In the genomic region with DNA sequence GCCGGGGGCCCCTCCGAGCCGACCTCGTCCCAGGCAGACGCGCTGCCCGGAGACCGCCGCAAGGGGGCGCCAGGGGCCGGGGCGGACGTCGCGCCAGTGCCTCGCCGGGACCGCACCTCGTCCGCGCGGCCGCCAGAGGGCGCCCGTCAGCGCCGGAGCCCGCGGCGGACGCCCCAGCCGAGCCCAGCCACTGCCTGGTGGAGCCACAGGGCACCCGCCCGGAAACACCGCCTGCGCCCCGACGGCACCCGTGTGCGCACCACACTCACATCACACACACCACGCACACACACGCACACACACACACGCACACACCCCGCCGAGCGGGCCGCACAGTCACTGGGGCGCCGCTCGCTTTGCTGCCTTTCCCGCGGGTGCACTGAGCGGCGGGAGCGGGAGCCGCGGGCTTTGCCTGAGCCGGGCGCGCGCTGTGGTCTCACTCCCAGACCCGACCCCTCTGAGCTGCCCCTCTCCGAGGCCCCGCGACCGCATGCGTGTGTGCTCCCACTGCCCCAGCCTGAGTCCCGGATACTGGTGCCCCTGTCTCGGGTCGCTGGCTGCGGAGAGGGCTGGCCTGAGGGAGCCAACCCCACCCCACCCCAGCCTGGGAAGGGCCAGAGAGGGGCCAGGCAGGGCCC, we compare ENCODE assay signal across 9 cellular contexts.
DNase-seq lines count a peak whose midpoint lies in the region; ATAC-seq and TF ChIP-seq lines count a peak whose summit lies in the region.
"Had no signal": no experiment of that assay in that cellular context is flagged by ENCODE, and none has a peak within 500 bp of the region (broad histone marks: within the 10 kb centered on the region; RNA-seq: fewer than 3 reads in every experiment).

No MANE protein-coding gene starts in this region.

- H3K9me3 ChIP-seq in thyroid gland = no peaks in the 10 kb centered on the region

- H3K4me3 ChIP-seq in thyroid gland (replicated peaks in 1 of 3) = peak overlapping the region in 1 of 3 donors; percentile 26

- H3K27me3 Mint-ChIP-seq in activated CD8-positive, alpha-beta memory T cell treated with anti-CD3 and anti-CD28 coated beads, Interleukin-2, amount 10 ng/mL, durations not matched to agents 7 days and 5 days = peaks cover 22% of the 10 kb centered on the region
- peaks cover 41% of the 10 kb centered on the region for H3K27me3 Mint-ChIP-seq in neural crest cell (ENCODE audit: low read depth)

- peak overlapping the region; percentile 37 for H3K4me3 Mint-ChIP-seq in activated CD8-positive, alpha-beta memory T cell treated with anti-CD3 and anti-CD28 coated beads, Interleukin-2, amount 10 ng/mL, durations not matched to agents 7 days and 5 days
- peak overlapping the region; percentile 61 for H3K4me3 Mint-ChIP-seq in neural crest cell
- H3K4me3 Mint-ChIP-seq: CD8-positive, alpha-beta memory T cell had no signal

- H3K36me3 Mint-ChIP-seq in activated CD8-positive, alpha-beta memory T cell treated with anti-CD3 and anti-CD28 coated beads, Interleukin-2, amount 10 ng/mL, durations not matched to agents 7 days and 5 days = no peaks in the 10 kb centered on the region
- no peaks in the 10 kb centered on the region for H3K36me3 Mint-ChIP-seq in neural crest cell (ENCODE audit: low read depth)
- H3K36me3 Mint-ChIP-seq: CD8-positive, alpha-beta memory T cell had no signal

- H3K27ac Mint-ChIP-seq in activated CD8-positive, alpha-beta memory T cell treated with anti-CD3 and anti-CD28 coated beads, Interleukin-2, amount 10 ng/mL, durations not matched to agents 7 days and 5 days = no peak overlapping the region
- H3K27ac Mint-ChIP-seq in neural crest cell (ENCODE audit: unreplicated experiment) = no peak overlapping the region
- H3K27ac Mint-ChIP-seq: CD8-positive, alpha-beta memory T cell had no signal

- no peaks in the 10 kb centered on the region for H3K27me3 ChIP-seq in thyroid gland

- TF ChIP-seq CTCF in neural crest cell (conservative IDR thresholded peaks at IDR 0.05) = peak; percentile 97
- TF ChIP-seq CTCF in thyroid gland (IDR thresholded peaks at IDR 0.05) = peak; percentile 12 to 100 (median 88)

- H3K27ac ChIP-seq in thyroid gland = no peak overlapping the region

- H3K4me1 Mint-ChIP-seq in activated CD8-positive, alpha-beta memory T cell treated with anti-CD3 and anti-CD28 coated beads, Interleukin-2, amount 10 ng/mL, durations not matched to agents 7 days and 5 days = no peaks in the 10 kb centered on the region
- peaks cover 37% of the 10 kb centered on the region for H3K4me1 Mint-ChIP-seq in neural crest cell

- H3K36me3 ChIP-seq in thyroid gland = no peaks in the 10 kb centered on the region

- no peak for TF ChIP-seq POLR2A in thyroid gland (IDR thresholded peaks at IDR 0.05)

- 0% methylated on average over 4 of the region's 71 CpGs; no CpG with 5 or more reads in 1 of the 2 donors for WGBS in thyroid gland, 2 donors

- H3K4me1 ChIP-seq in thyroid gland = peaks cover 4 to 5% of the 10 kb centered on the region in 2 donors

- peak; percentile 43 to 77 (median 77) for DNase-seq in NCI-H1417 (lab: John Stamatoyannopoulos, UW)
- DNase-seq in NCI-H1417 treated with DMSO at 0.1 percent for 48 hours (lab: John Stamatoyannopoulos, UW) = no peak
- peak; percentile 33 for DNase-seq in NCI-H146 (lab: John Stamatoyannopoulos, UW)
- DNase-seq in activated CD8-positive, alpha-beta memory T cell treated with anti-CD3 and anti-CD28 coated beads, Interleukin-2, amount 10 ng/mL, durations not matched to agents 7 days and 5 days = peak; percentile 72
- peak; percentile 9 for DNase-seq in fibroblast of the conjunctiva (ENCODE audit: low read depth)
- DNase-seq in neural crest cell (ENCODE audit: low read depth, low spot score) = peak; percentile 86
- DNase-seq in thyroid gland = peak; percentile 65 to 66

- no peaks in the 10 kb centered on the region for H3K9me3 Mint-ChIP-seq in activated CD8-positive, alpha-beta memory T cell treated with anti-CD3 and anti-CD28 coated beads, Interleukin-2, amount 10 ng/mL, durations not matched to agents 7 days and 5 days (ENCODE audit: low read depth)
- H3K9me3 Mint-ChIP-seq in neural crest cell = no peaks in the 10 kb centered on the region

- ATAC-seq in HG02642 (IDR thresholded peaks at IDR 0.05; ENCODE audit: poor library complexity, unreplicated experiment) = peak; percentile 92
- peak; percentile 97 for ATAC-seq in activated CD8-positive, alpha-beta memory T cell treated with anti-CD3 and anti-CD28 coated beads, Interleukin-2, amount 10 ng/mL, durations not matched to agents 7 days and 5 days

- intact Hi-C loops in thyroid gland (cut with DNase I) = loop anchor here (5.0 to 10.0 kb wide), 2 partner anchors 82 to 749 kb away; no protein-coding TSS in a partner anchor

- CTCF ChIA-PET in activated CD8-positive, alpha-beta memory T cell treated with anti-CD3 and anti-CD28 coated beads, Interleukin-2, amount 10 ng/mL, durations not matched to agents 7 days and 5 days (lab: Charles Lee) = interaction anchor here (1.0 kb wide), 1 partner anchor 752 kb away, joined by 3 read pairs; no protein-coding TSS in a partner anchor
